29 cellular contexts compared by ENCODE assay signal in the genomic region with DNA sequence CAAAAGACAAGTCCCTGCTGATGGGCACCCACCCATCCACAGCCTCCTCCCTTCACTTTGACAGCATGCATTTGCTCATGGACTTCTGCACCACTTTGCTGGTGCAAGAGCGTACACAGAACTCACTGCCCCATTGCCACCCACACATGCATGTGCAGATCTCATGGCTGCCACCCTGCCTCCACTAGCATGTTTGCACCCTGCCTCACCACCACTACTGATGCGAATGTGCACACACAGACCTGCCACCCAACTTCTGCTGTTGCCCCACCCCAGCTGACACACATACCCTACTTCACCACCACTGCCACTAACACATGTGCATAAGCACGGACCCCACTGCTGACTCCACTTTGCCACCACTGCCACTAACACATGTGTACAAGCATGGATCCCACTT.
"Had no signal": no experiment of that assay in that cellular context is flagged by ENCODE, and none has a peak within 500 bp of the region (broad histone marks: within the 10 kb centered on the region; RNA-seq: fewer than 3 reads in every experiment).

No MANE protein-coding gene starts in this region.

- DNase-seq: activated CD4-positive, alpha-beta T cell treated with anti-CD3 and anti-CD28 coated beads, Interleukin-2, amount 10 ng/mL, durations not matched to agents 24 days and 14 days; activated CD4-positive, alpha-beta T cell treated with anti-CD3 and anti-CD28 coated beads, Interleukin-2, amount 50 U/mL, for 4 hours; activated CD8-positive, alpha-beta T cell treated with anti-CD3 and anti-CD28 coated beads, Interleukin-2, amount 10 ng/mL, durations not matched to agents 7 days and 5 days; activated gamma-delta T cell; activated naive CD4-positive, alpha-beta T cell treated with Interleukin-2 at 50 U/mL for 16 hours; activated naive CD8-positive, alpha-beta T cell treated with anti-CD3 and anti-CD28 coated beads, Interleukin-2, amount 10 ng/mL, durations not matched to agents 7 days and 5 days; activated T-cell treated with anti-CD3 and anti-CD28 coated beads, Interleukin-2, amount 50 U/mL, for 24 hours; amygdala; Karpas-422; KBM-7; NCI-H1105; NCI-H1417 treated with DMSO at 0.1 percent for 48 hours; NCI-H187 treated with DMSO at 0.1 percent for 48 hours; NCI-H2081; NCI-H226; NCI-H524; PC-3; Peyer's patch; Right ventricle myocardium superior; RPMI8226; SW 1271; T-helper 1 cell; T-helper 2 cell; T-helper 9 cell had no signal

- H3K27me3 Mint-ChIP-seq: activated CD4-positive, alpha-beta T cell treated with anti-CD3 and anti-CD28 coated beads, Interleukin-2, amount 10 ng/mL, durations not matched to agents 24 days and 14 days; activated naive CD4-positive, alpha-beta T cell treated with anti-CD3 and anti-CD28 coated beads, Interleukin-2, amount 50 U/mL, for 24 hours; activated naive CD8-positive, alpha-beta T cell treated with anti-CD3 and anti-CD28 coated beads, Interleukin-2, amount 10 ng/mL, durations not matched to agents 7 days and 5 days; activated T-cell treated with anti-CD3 and anti-CD28 coated beads, Interleukin-2, amount 50 U/mL, for 24 hours; central memory CD8-positive, alpha-beta T cell had no signal

- H3K27ac ChIP-seq: ascending aorta, cardiac muscle cell, Peyer's patch had no signal

- H3K36me3 Mint-ChIP-seq: activated naive CD4-positive, alpha-beta T cell treated with anti-CD3 and anti-CD28 coated beads, Interleukin-2, amount 50 U/mL, for 24 hours; activated naive CD8-positive, alpha-beta T cell treated with anti-CD3 and anti-CD28 coated beads, Interleukin-2, amount 10 ng/mL, durations not matched to agents 7 days and 5 days had no signal

- H3K9me3 ChIP-seq: ascending aorta, Peyer's patch had no signal

- H3K4me3 Mint-ChIP-seq: activated CD4-positive, alpha-beta T cell treated with anti-CD3 and anti-CD28 coated beads, Interleukin-2, amount 10 ng/mL, durations not matched to agents 24 days and 14 days; activated CD8-positive, alpha-beta T cell treated with anti-CD3 and anti-CD28 coated beads, Interleukin-2, amount 10 ng/mL, durations not matched to agents 7 days and 5 days; activated naive CD4-positive, alpha-beta T cell treated with anti-CD3 and anti-CD28 coated beads, Interleukin-2, amount 50 U/mL, for 24 hours; activated naive CD8-positive, alpha-beta T cell treated with anti-CD3 and anti-CD28 coated beads, Interleukin-2, amount 10 ng/mL, durations not matched to agents 7 days and 5 days; activated T-cell treated with anti-CD3 and anti-CD28 coated beads, Interleukin-2, amount 50 U/mL, for 24 hours; central memory CD8-positive, alpha-beta T cell had no signal

- H3K36me3 ChIP-seq: ascending aorta, cardiac muscle cell, Peyer's patch had no signal

- H3K4me1 Mint-ChIP-seq: activated CD4-positive, alpha-beta T cell treated with anti-CD3 and anti-CD28 coated beads, Interleukin-2, amount 10 ng/mL, durations not matched to agents 24 days and 14 days; activated naive CD4-positive, alpha-beta T cell treated with anti-CD3 and anti-CD28 coated beads, Interleukin-2, amount 50 U/mL, for 24 hours; activated naive CD8-positive, alpha-beta T cell treated with anti-CD3 and anti-CD28 coated beads, Interleukin-2, amount 10 ng/mL, durations not matched to agents 7 days and 5 days; central memory CD8-positive, alpha-beta T cell had no signal

- H3K4me1 ChIP-seq: ascending aorta, Peyer's patch had no signal

- H3K4me3 ChIP-seq: ascending aorta, cardiac muscle cell, Peyer's patch had no signal

- ATAC-seq: activated CD8-positive, alpha-beta T cell treated with anti-CD3 and anti-CD28 coated beads, Interleukin-2, amount 10 ng/mL, durations not matched to agents 7 days and 5 days; PC-3 had no signal

- H3K27me3 ChIP-seq: ascending aorta, cardiac muscle cell, Peyer's patch had no signal

- H3K27ac Mint-ChIP-seq: activated CD4-positive, alpha-beta T cell treated with anti-CD3 and anti-CD28 coated beads, Interleukin-2, amount 10 ng/mL, durations not matched to agents 24 days and 14 days; activated CD8-positive, alpha-beta T cell treated with anti-CD3 and anti-CD28 coated beads, Interleukin-2, amount 10 ng/mL, durations not matched to agents 7 days and 5 days; activated naive CD4-positive, alpha-beta T cell treated with anti-CD3 and anti-CD28 coated beads, Interleukin-2, amount 50 U/mL, for 24 hours; activated naive CD8-positive, alpha-beta T cell treated with anti-CD3 and anti-CD28 coated beads, Interleukin-2, amount 10 ng/mL, durations not matched to agents 7 days and 5 days; activated T-cell treated with anti-CD3 and anti-CD28 coated beads, Interleukin-2, amount 50 U/mL, for 24 hours; activated T-helper 2 cell treated with anti-CD3 and anti-CD28 coated beads, Interferon-gamma antibody, Interleukin-2, Interleukin-4, amounts not matched to agents 10 μg/mL and 5 μg/mL and 100 μg/mL, durations not matched to agents 14 hours and 24 hours and 36 hours had no signal
